Comparison of ENCODE assay signal across 9 cellular contexts in genomic region chr2:170505631-170506270, GRCh38.
DNase-seq lines count a peak whose midpoint lies in the region; ATAC-seq and TF ChIP-seq lines count a peak whose summit lies in the region.
"Had no signal": no experiment of that assay in that cellular context is flagged by ENCODE, and none has a peak within 500 bp of the region (broad histone marks: within the 10 kb centered on the region; RNA-seq: fewer than 3 reads in every experiment).

No MANE protein-coding gene starts in this region.

- H3K9me3 Mint-ChIP-seq in immature natural killer cell: peaks cover 0 to 3% (median 0%) of the 10 kb centered on the region in 6 donors

- no peak overlapping the region for H3K27ac Mint-ChIP-seq in immature natural killer cell

- H3K4me1 ChIP-seq in HUES64 (ENCODE audit: insufficient read depth, low read length): peaks cover 61% of the 10 kb centered on the region
- H3K4me1 ChIP-seq in right cardiac atrium (ENCODE audit: control insufficient read depth, insufficient read depth, low read length): peaks cover 3% of the 10 kb centered on the region
- peaks cover 0 to 41% (median 20%) of the 10 kb centered on the region in 4 donors for H3K4me1 ChIP-seq in sigmoid colon

- H3K4me3 ChIP-seq in HUES64 (ENCODE audit: low read length) (no peak overlapping the region), astrocyte of the spinal cord (ENCODE audit: low read depth, low read length) (no peak overlapping the region), right cardiac atrium (ENCODE audit: low read length) (no peak overlapping the region), sigmoid colon (peak overlapping the region in 3 of 4 donors; percentile 0 to 22 (median 4))

- H3K4me3 Mint-ChIP-seq in immature natural killer cell: no peak overlapping the region

- WGBS in HUES64: 48% methylated on average over 4 of the region's 6 CpGs
- WGBS in right cardiac atrium: 21% methylated on average over 6 of the region's 6 CpGs
- WGBS in sigmoid colon, 2 donors: 55 to 69% methylated on average over 6 of the region's 6 CpGs

- intact Hi-C loops in right cardiac atrium (cut with DNase I): loop anchor here in 1 of 4 donors (10.0 kb wide), 1 partner anchor 209 kb away; the partner anchor contains the start of gene SP5
- intact Hi-C loops in sigmoid colon (cut with DNase I): loop anchor here (10.0 kb wide), 1 partner anchor 89 kb away; no protein-coding TSS in a partner anchor

- H3K9ac ChIP-seq in HUES64 (ENCODE audit: low read depth, low read length): no peak overlapping the region

- peaks cover 9 to 42% of the 10 kb centered on the region in 2 donors for H3K4me1 Mint-ChIP-seq in immature natural killer cell

- H3K36me3 ChIP-seq in HUES64 (ENCODE audit: insufficient read depth, low read length): no peaks in the 10 kb centered on the region
- H3K36me3 ChIP-seq in sigmoid colon: no peaks in the 10 kb centered on the region

- in situ Hi-C loops in astrocyte of the spinal cord (cut with HindIII; ENCODE audit: low sequenced_read_pairs): no loop called here
- in situ Hi-C loops in KBM-7 (cut with MboI; ENCODE audit: low pct_unique_long_range_greater_than_20kb, low sequenced_read_pairs): no loop called here

- no peak for TF ChIP-seq EP300 in sigmoid colon (IDR thresholded peaks at IDR 0.05)

- DNase-seq in astrocyte of the spinal cord (ENCODE audit: low read depth, low spot score): peak; percentile 62
- DNase-seq in right cardiac atrium: peak; percentile 57 to 90 (median 85)
- peak; percentile 94 for DNase-seq in sigmoid colon
- DNase-seq in HuH-7 (ENCODE audit: low spot score): no peak
- DNase-seq in immature natural killer cell: no peak
- no peak for DNase-seq in KBM-7
- no peak for DNase-seq in activated CD4-positive, alpha-beta T cell treated with anti-CD3 and anti-CD28 coated beads, Interleukin-2, amount 50 U/mL, for 48 hours
- DNase-seq: activated T-cell treated with anti-CD3 and anti-CD28 coated beads, Interleukin-2, amount 50 U/mL, for 48 hours had no signal

- no peaks in the 10 kb centered on the region for H3K9me3 ChIP-seq in HUES64 (ENCODE audit: insufficient read depth, low read depth, low read length)
- H3K9me3 ChIP-seq in right cardiac atrium (ENCODE audit: control insufficient read depth, low read length): no peaks in the 10 kb centered on the region
- no peaks in the 10 kb centered on the region for H3K9me3 ChIP-seq in sigmoid colon

- peak; percentile 82 to 86 for ATAC-seq in right cardiac atrium

- TF ChIP-seq CTCF in astrocyte of the spinal cord (IDR thresholded peaks at IDR 0.05; ENCODE audit: low read depth, low read length) (no peak), sigmoid colon (IDR thresholded peaks at IDR 0.05) (no peak)

- H3K27me3 Mint-ChIP-seq in immature natural killer cell (ENCODE audit: low read depth in 3 of 3): peaks cover 4 to 16% (median 8%) of the 10 kb centered on the region in 3 donors

- no peaks in the 10 kb centered on the region; the same call in 1 of the 2 replicates for H3K27me3 ChIP-seq in HUES64 (ENCODE audit: insufficient read depth, low read length)
- no peaks in the 10 kb centered on the region for H3K27me3 ChIP-seq in right cardiac atrium (ENCODE audit: control insufficient read depth, insufficient read depth)
- H3K27me3 ChIP-seq in sigmoid colon: no peaks in the 10 kb centered on the region

- H3K27ac ChIP-seq in HUES64 (ENCODE audit: low read depth, low read length) (peak overlapping the region; percentile 79; the same call in 1 of the 2 replicates), right cardiac atrium (ENCODE audit: low read length) (peak overlapping the region; percentile 39), sigmoid colon (peak overlapping the region; percentile 27 to 70 (median 44))

- no peaks in the 10 kb centered on the region for H3K36me3 Mint-ChIP-seq in immature natural killer cell

- TF ChIP-seq POLR2A in sigmoid colon (IDR thresholded peaks at IDR 0.05): no peak

Comparison
In these comparisons a context has a peak if more than half of its experiments do, and no peak if none do; other contexts are left out.
1. H3K4me3 ChIP-seq: peak in sigmoid colon (3 of 4); none in HUES64 (single experiment), astrocyte of the spinal cord (single experiment) and right cardiac atrium (single experiment).
2. DNase-seq: peak in astrocyte of the spinal cord (single experiment), right cardiac atrium (3 of 3) and sigmoid colon (single experiment); none in HuH-7 (single experiment), immature natural killer cell (0 of 3), KBM-7 (single experiment) and activated CD4-positive, alpha-beta T cell treated with anti-CD3 and anti-CD28 coated beads, Interleukin-2, amount 50 U/mL, for 48 hours (0 of 2).
3. Peak in every context shown above with its lines, with median percentiles within 50 percentile points of each other: H3K27ac ChIP-seq.